Comparison of ENCODE assay signal across 16 cellular contexts in the genomic region with DNA sequence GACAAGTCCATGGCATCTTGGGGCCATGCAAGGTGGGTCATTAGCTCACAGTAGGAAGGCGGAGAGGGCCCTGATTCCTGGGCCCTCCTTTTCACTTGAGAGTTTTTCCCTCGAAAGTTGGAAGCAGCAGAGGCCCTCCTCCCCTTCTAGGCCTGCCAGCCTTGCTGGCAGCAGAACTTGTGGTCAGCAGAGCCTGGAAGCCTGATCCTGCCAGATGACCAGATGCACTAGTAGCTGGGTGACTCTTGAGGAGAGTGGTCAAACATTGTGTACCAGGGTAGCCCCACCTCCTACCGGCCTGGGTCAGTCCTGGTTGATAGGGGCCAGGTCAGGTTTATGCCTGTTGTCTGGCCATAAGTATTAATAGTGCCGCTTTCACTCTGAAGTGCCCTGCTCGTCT. TPM values are rescaled to one million over a fixed set of nuclear protein-coding genes. Genes with fewer than 3 reads are reported as not detected.
DNase-seq lines count a peak whose midpoint lies in the region; ATAC-seq and TF ChIP-seq lines count a peak whose summit lies in the region.
"Had no signal": no experiment of that assay in that cellular context is flagged by ENCODE, and none has a peak within 500 bp of the region (broad histone marks: within the 10 kb centered on the region; RNA-seq: fewer than 3 reads in every experiment).

No MANE protein-coding gene starts in this region.

- no peak overlapping the region for H3K27ac ChIP-seq in CD4-positive, CD25-positive, alpha-beta regulatory T cell (ENCODE audit: insufficient read depth, low read length, poor library complexity, severe bottlenecking)
- no peak overlapping the region for H3K27ac ChIP-seq in A673 (ENCODE audit: low read depth, low read length, poor library complexity, severe bottlenecking)
- H3K27ac ChIP-seq in Karpas-422 (ENCODE audit: low read length), result no peak overlapping the region
- H3K27ac ChIP-seq: hepatocyte, vagina had no signal

- H3K4me1 Mint-ChIP-seq in CD4-positive, CD25-positive, alpha-beta regulatory T cell, result peaks cover 0 to 21% (median 9%) of the 10 kb centered on the region in 4 donors
- H3K4me1 Mint-ChIP-seq in dendritic cell treated with granulocyte-macrophage colony-stimulating factor and Interleukin-4, amounts not matched to agents 40 ng/mL and 50 ng/mL, for 4 days (ENCODE audit: low read depth), result peaks cover 40% of the 10 kb centered on the region
- H3K4me1 Mint-ChIP-seq in nephron progenitor cell, result peaks cover 46% of the 10 kb centered on the region

- no peaks in the 10 kb centered on the region for H3K9me3 Mint-ChIP-seq in CD4-positive, CD25-positive, alpha-beta regulatory T cell
- no peaks in the 10 kb centered on the region for H3K9me3 Mint-ChIP-seq in dendritic cell treated with granulocyte-macrophage colony-stimulating factor and Interleukin-4, amounts not matched to agents 40 ng/mL and 50 ng/mL, for 4 days
- H3K9me3 Mint-ChIP-seq in nephron progenitor cell, result no peaks in the 10 kb centered on the region
- H3K9me3 Mint-ChIP-seq: activated CD4-positive, alpha-beta memory T cell treated with anti-CD3 and anti-CD28 coated beads for 36 hours had no signal

- H3K4me3 ChIP-seq in CD4-positive, CD25-positive, alpha-beta regulatory T cell (ENCODE audit: low read depth, low read length), result no peak overlapping the region
- no peak overlapping the region for H3K4me3 ChIP-seq in MG63
- H3K4me3 ChIP-seq in A673 (ENCODE audit: low read depth, low read length, poor library complexity, severe bottlenecking), result no peak overlapping the region
- no peak overlapping the region for H3K4me3 ChIP-seq in Karpas-422 (ENCODE audit: low read length)
- H3K4me3 ChIP-seq: hepatocyte, vagina had no signal

- H3K36me3 Mint-ChIP-seq in CD4-positive, CD25-positive, alpha-beta regulatory T cell, result no peaks in the 10 kb centered on the region
- no peaks in the 10 kb centered on the region for H3K36me3 Mint-ChIP-seq in dendritic cell treated with granulocyte-macrophage colony-stimulating factor and Interleukin-4, amounts not matched to agents 40 ng/mL and 50 ng/mL, for 4 days (ENCODE audit: low read depth)
- H3K36me3 Mint-ChIP-seq in nephron progenitor cell (ENCODE audit: low read depth), result no peaks in the 10 kb centered on the region

- H3K9me2 ChIP-seq in Karpas-422 (replicated peaks; ENCODE audit: insufficient read depth, low read length), result no peaks in the 10 kb centered on the region

- H4K20me1 ChIP-seq in Karpas-422 (ENCODE audit: insufficient read depth, low read depth, low read length), result no peaks in the 10 kb centered on the region

- no peak overlapping the region for H2AFZ ChIP-seq in Karpas-422 (ENCODE audit: low read length)
- H2AFZ ChIP-seq: hepatocyte had no signal

- no peaks in the 10 kb centered on the region for H3K9me3 ChIP-seq in CD4-positive, CD25-positive, alpha-beta regulatory T cell (ENCODE audit: control insufficient read depth in 2 of 2, low read length in 2 of 2)
- H3K9me3 ChIP-seq in MG63 (no peaks in the 10 kb centered on the region), A673 (ENCODE audit: low read depth, low read length, poor library complexity, severe bottlenecking) (no peaks in the 10 kb centered on the region), Karpas-422 (ENCODE audit: low read length) (no peaks in the 10 kb centered on the region)
- H3K9me3 ChIP-seq: vagina had no signal

- TF ChIP-seq CTCF in nephron progenitor cell (IDR thresholded peaks at IDR 0.05) (no peak), A673 (conservative IDR thresholded peaks at IDR 0.05; ENCODE audit: low read depth, low read length) (no peak)

- ATAC-seq in CD4-positive, CD25-positive, alpha-beta regulatory T cell (ENCODE audit: low read depth in 2 of 2), result no peak
- ATAC-seq in GM19455 (IDR thresholded peaks at IDR 0.05; ENCODE audit: unreplicated experiment), result no peak
- ATAC-seq: SK-N-SH treated with all-trans-retinoic acid at 6 μM for 48 hours had no signal

- no peaks in the 10 kb centered on the region for H3K27me3 ChIP-seq in CD4-positive, CD25-positive, alpha-beta regulatory T cell (ENCODE audit: control insufficient read depth, insufficient read depth, low read length)
- H3K27me3 ChIP-seq in MG63 (no peaks in the 10 kb centered on the region), A673 (replicated peaks; ENCODE audit: insufficient read depth, low read depth, low read length, poor library complexity) (no peaks in the 10 kb centered on the region), Karpas-422 (ENCODE audit: low read length) (no peaks in the 10 kb centered on the region)
- H3K27me3 ChIP-seq: hepatocyte, vagina had no signal

- no peaks in the 10 kb centered on the region for H3K36me3 ChIP-seq in CD4-positive, CD25-positive, alpha-beta regulatory T cell (ENCODE audit: control insufficient read depth, insufficient read depth, low read length)
- H3K36me3 ChIP-seq in MG63 (no peaks in the 10 kb centered on the region), A673 (ENCODE audit: insufficient read depth, low read length, poor library complexity, severe bottlenecking) (no peaks in the 10 kb centered on the region), Karpas-422 (ENCODE audit: insufficient read depth, low read length) (peaks cover 3% of the 10 kb centered on the region; the same call in 1 of the 2 replicates)
- H3K36me3 ChIP-seq: vagina had no signal

- CTCF ChIA-PET in A673 (lab: Charles Lee), result no interaction called here

- peaks cover 4% of the 10 kb centered on the region for H3K79me2 ChIP-seq in Karpas-422 (ENCODE audit: low read length)

- no peak overlapping the region for H3K4me2 ChIP-seq in Karpas-422 (ENCODE audit: low read depth, low read length, poor library complexity, severe bottlenecking)
- H3K4me2 ChIP-seq: hepatocyte had no signal

- POLR2A ChIA-PET in A673 (lab: Charles Lee; ENCODE audit: low non-redundant PET), result no interaction called here

- BruUV-seq in A673 (replicated peaks; lab: Mats Ljungman, UMichigan), result no TSS peak

- intact Hi-C loops in dendritic cell treated with granulocyte-macrophage colony-stimulating factor and Interleukin-4, amounts not matched to agents 40 ng/mL and 50 ng/mL, for 4 days (cut with micrococcal nuclease), result no loop called here
- intact Hi-C loops in A673 (cut with micrococcal nuclease; ENCODE audit: unreplicated experiment), result no loop called here

- DNase-seq in CD4-positive, CD25-positive, alpha-beta regulatory T cell, result no peak
- DNase-seq in MG63 (peak; percentile 75), nephron progenitor cell (no peak), A673 (ENCODE audit: low spot score) (no peak), Karpas-422 (no peak)
- DNase-seq in activated CD8-positive, alpha-beta memory T cell treated with anti-CD3 and anti-CD28 coated beads, Interleukin-2, amount 50 U/mL, for 48 hours, result no peak
- DNase-seq: activated CD4-positive, alpha-beta memory T cell treated with anti-CD3 and anti-CD28 coated beads for 36 hours; AML-193; NCI-H1930; NCI-H510A; stimulated activated naive CD4-positive, alpha-beta T cell treated with Interleukin-2 at 50 U/mL for 16 hours had no signal

- H3K4me1 ChIP-seq in CD4-positive, CD25-positive, alpha-beta regulatory T cell (ENCODE audit: control insufficient read depth, insufficient read depth, low read length, poor library complexity, severe bottlenecking), result peaks cover 15% of the 10 kb centered on the region
- peaks cover 9% of the 10 kb centered on the region for H3K4me1 ChIP-seq in A673 (ENCODE audit: insufficient read depth, low read length, poor library complexity, severe bottlenecking)
- peaks cover 12% of the 10 kb centered on the region for H3K4me1 ChIP-seq in Karpas-422 (ENCODE audit: low read length)

- peak overlapping the region in 1 of 3 donors; percentile 85 for H3K27ac Mint-ChIP-seq in CD4-positive, CD25-positive, alpha-beta regulatory T cell
- peak overlapping the region; percentile 5 for H3K27ac Mint-ChIP-seq in dendritic cell treated with granulocyte-macrophage colony-stimulating factor and Interleukin-4, amounts not matched to agents 40 ng/mL and 50 ng/mL, for 4 days
- H3K27ac Mint-ChIP-seq in nephron progenitor cell, result peak overlapping the region; percentile 25
- H3K27ac Mint-ChIP-seq: activated CD4-positive, alpha-beta memory T cell treated with anti-CD3 and anti-CD28 coated beads for 36 hours had no signal

- no peak overlapping the region for H3K9ac ChIP-seq in Karpas-422 (ENCODE audit: low read length)

- peaks cover 5% of the 10 kb centered on the region for H3K27me3 Mint-ChIP-seq in CD4-positive, CD25-positive, alpha-beta regulatory T cell
- peaks cover 1% of the 10 kb centered on the region for H3K27me3 Mint-ChIP-seq in dendritic cell treated with granulocyte-macrophage colony-stimulating factor and Interleukin-4, amounts not matched to agents 40 ng/mL and 50 ng/mL, for 4 days
- H3K27me3 Mint-ChIP-seq in nephron progenitor cell (ENCODE audit: low read depth, poor library complexity), result peaks cover 5% of the 10 kb centered on the region
- H3K27me3 Mint-ChIP-seq: activated CD4-positive, alpha-beta memory T cell treated with anti-CD3 and anti-CD28 coated beads for 36 hours had no signal

- peak overlapping the region in 3 of 4 donors; percentile 33 to 76 (median 59) for H3K4me3 Mint-ChIP-seq in CD4-positive, CD25-positive, alpha-beta regulatory T cell
- no peak overlapping the region for H3K4me3 Mint-ChIP-seq in dendritic cell treated with granulocyte-macrophage colony-stimulating factor and Interleukin-4, amounts not matched to agents 40 ng/mL and 50 ng/mL, for 4 days
- H3K4me3 Mint-ChIP-seq in nephron progenitor cell, result no peak overlapping the region
- H3K4me3 Mint-ChIP-seq: activated CD4-positive, alpha-beta memory T cell treated with anti-CD3 and anti-CD28 coated beads for 36 hours had no signal

RNA-seq across cellular contexts. Expression of gene HMGA1, which starts 3.8 kb away (rescaled TPM):
- 87.2 TPM for total RNA-seq in CD4-positive, CD25-positive, alpha-beta regulatory T cell
- 10 to 100 TPM; 31.6 to 36.2 (median 34.3) TPM for polyA plus RNA-seq in CD4-positive, CD25-positive, alpha-beta regulatory T cell
- 65.7 and 74.6 TPM in 2 replicates for total RNA-seq in MG63 (2014; rRNA removed; shearing (Covaris generic); ENCODE audit: low replicate concordance)
- 248 and 290 TPM in 2 replicates for total RNA-seq in A673 (2021)
- total RNA-seq in Karpas-422 (2014; rRNA removed; shearing (Covaris generic); ENCODE audit: low replicate concordance), result 337 and 353 TPM in 2 replicates

RNA-seq across cellular contexts. Expression of gene SMIM29, which starts 15.9 kb away (rescaled TPM):
- total RNA-seq in CD4-positive, CD25-positive, alpha-beta regulatory T cell, result 29.2 TPM
- 10 to 100 TPM; 47.7 to 82.3 (median 60.7) TPM for polyA plus RNA-seq in CD4-positive, CD25-positive, alpha-beta regulatory T cell
- total RNA-seq in MG63 (2014; rRNA removed; shearing (Covaris generic); ENCODE audit: low replicate concordance), result 2.4 and 12.0 TPM in 2 replicates
- 19.1 and 24.0 TPM in 2 replicates for total RNA-seq in A673 (2021)
- 35.1 and 44.3 TPM in 2 replicates for total RNA-seq in Karpas-422 (2014; rRNA removed; shearing (Covaris generic); ENCODE audit: low replicate concordance)

Comparison
In these comparisons a context has a peak if more than half of its experiments do, and no peak if none do; other contexts are left out.
1. H3K4me3 Mint-ChIP-seq: peak in CD4-positive, CD25-positive, alpha-beta regulatory T cell (3 of 4); none in dendritic cell treated with granulocyte-macrophage colony-stimulating factor and Interleukin-4, amounts not matched to agents 40 ng/mL and 50 ng/mL, for 4 days (single experiment) and nephron progenitor cell (single experiment).